In genomic region chr10:92929896-92930295, GRCh38 we compare ENCODE assay signal across 10 cellular contexts.
"Had no signal": no experiment of that assay in that cellular context is flagged by ENCODE, and none has a peak within 500 bp of the region (broad histone marks: within the 10 kb centered on the region; RNA-seq: fewer than 3 reads in every experiment).

No MANE protein-coding gene starts in this region.

- H3K9me3 ChIP-seq: HAP-1 had no signal

- H3K9me3 Mint-ChIP-seq: HFFc6 had no signal

- H3K27ac Mint-ChIP-seq: GM23338, H9, HFFc6 had no signal

- H3K4me3 Mint-ChIP-seq: GM23338, H9, HFFc6 had no signal

- H3K4me1 ChIP-seq: HAP-1 had no signal

- H2AFZ ChIP-seq: GM23248, GM23338 had no signal

- FAIRE-seq: H1 had no signal

- H3K4me3 ChIP-seq: GM23248, GM23338, HAP-1 had no signal

- H3K9ac ChIP-seq: GM23248 had no signal

- DNase-seq: GM23248, GOT3, H7, H9, HCEC 1CT, HFFc6 had no signal

- H3K4me2 ChIP-seq: GM23338 had no signal

- ATAC-seq: GM23338, HCT116 had no signal

- H3K4me1 Mint-ChIP-seq: GM23338, H9 had no signal

- H3K27ac ChIP-seq: GM23248 had no signal
